Comparison of ENCODE assay signal across 8 cellular contexts in the genomic region with DNA sequence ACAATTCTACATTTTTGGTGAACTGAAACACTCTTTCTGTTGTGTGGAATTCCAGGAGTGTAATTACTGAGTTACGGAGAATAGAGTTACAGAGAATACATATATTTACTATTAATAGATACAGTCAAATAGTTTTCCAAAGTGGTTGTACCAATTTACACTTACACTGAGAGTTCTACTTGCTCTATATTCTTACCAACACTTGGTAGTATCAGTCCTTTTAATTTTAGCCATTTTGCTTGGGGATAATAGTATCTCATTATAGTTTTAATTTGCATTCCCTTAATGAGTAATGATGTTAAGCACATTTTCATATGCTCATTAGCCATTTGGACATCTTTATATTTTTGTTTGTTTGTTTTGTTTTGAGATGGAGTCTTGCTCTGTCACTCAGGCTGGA.
"Had no signal": no experiment of that assay in that cellular context is flagged by ENCODE, and none has a peak within 500 bp of the region (broad histone marks: within the 10 kb centered on the region; RNA-seq: fewer than 3 reads in every experiment).

No MANE protein-coding gene starts in this region.

- H3K4me3 ChIP-seq: GM12878 had no signal

- FAIRE-seq: G401.6, GM12878, GM12891, GM12892, GM18507, GM19239 had no signal

- ATAC-seq: GM12878 had no signal

- DNase-seq: GDM1, GF-D8 had no signal
